1 cellular context compared by ENCODE assay signal in the genomic region with DNA sequence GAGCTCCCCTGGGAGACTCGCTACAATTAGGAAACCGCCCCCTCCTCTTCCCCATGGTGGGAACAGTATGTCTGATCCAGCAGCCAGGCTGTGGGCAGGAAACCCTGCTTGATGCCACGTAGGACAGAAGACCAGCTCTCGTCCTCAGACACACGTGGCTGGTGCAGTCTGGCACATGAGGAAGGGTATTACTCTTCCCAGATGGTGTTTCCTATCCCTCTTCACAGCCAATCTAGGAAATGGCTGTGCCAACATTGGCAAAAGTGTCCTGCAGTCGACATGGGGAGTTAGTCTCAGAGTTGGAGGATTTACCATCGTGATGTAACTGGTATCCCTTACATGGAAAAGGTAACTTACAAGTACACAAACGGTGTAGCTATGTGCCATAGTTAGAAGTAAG.
TF ChIP-seq lines count a peak whose summit lies in the region.

No MANE protein-coding gene starts in this region.

TF ChIP-seq in H1, 55 proteins besides CTCF, POLR2A, EP300 and RAD21 (continued from another document):
- no peak for TF ChIP-seq SRF (IDR thresholded peaks at IDR 0.05; ENCODE audit: low read depth, low read length)
- TF ChIP-seq CHD2 (IDR thresholded peaks at IDR 0.05; ENCODE audit: low read length) = no peak
- no peak for TF ChIP-seq SIX5 (IDR thresholded peaks at IDR 0.05; ENCODE audit: low read depth, low read length)
- no peak for TF ChIP-seq FOSL1 (IDR thresholded peaks at IDR 0.05; ENCODE audit: insufficient read depth, low read depth, low read length)
- no peak for TF ChIP-seq SIRT6 (IDR thresholded peaks at IDR 0.05; ENCODE audit: low read length)
- TF ChIP-seq YY1 (IDR thresholded peaks at IDR 0.05; ENCODE audit: low read depth, low read length) = no peak
- no peak for TF ChIP-seq TEAD4 (IDR thresholded peaks at IDR 0.05; ENCODE audit: low read depth, low read length)
- TF ChIP-seq CEBPB (IDR thresholded peaks at IDR 0.05; ENCODE audit: low read depth, low read length) = no peak
- TF ChIP-seq SUZ12 (IDR thresholded peaks at IDR 0.05; ENCODE audit: low read length) = no peak
- TF ChIP-seq CBX8 (IDR thresholded peaks at IDR 0.05; ENCODE audit: borderline replicate concordance, low read depth, low read length) = no peak
- TF ChIP-seq ASH2L (IDR thresholded peaks at IDR 0.05; ENCODE audit: low read length) = no peak
- TF ChIP-seq JUN (IDR thresholded peaks at IDR 0.05; ENCODE audit: low read depth, low read length) = no peak
- no peak for TF ChIP-seq SIN3A (conservative IDR thresholded peaks at IDR 0.05 in 1 of 2, IDR thresholded peaks at IDR 0.05 in 1 of 2; ENCODE audit: low read depth in 1 of 2, low read length in 2 of 2)
- no peak for TF ChIP-seq BACH1 (IDR thresholded peaks at IDR 0.05; ENCODE audit: low read length)
